ENCODE assay signal across 1 cellular context in the genomic region with DNA sequence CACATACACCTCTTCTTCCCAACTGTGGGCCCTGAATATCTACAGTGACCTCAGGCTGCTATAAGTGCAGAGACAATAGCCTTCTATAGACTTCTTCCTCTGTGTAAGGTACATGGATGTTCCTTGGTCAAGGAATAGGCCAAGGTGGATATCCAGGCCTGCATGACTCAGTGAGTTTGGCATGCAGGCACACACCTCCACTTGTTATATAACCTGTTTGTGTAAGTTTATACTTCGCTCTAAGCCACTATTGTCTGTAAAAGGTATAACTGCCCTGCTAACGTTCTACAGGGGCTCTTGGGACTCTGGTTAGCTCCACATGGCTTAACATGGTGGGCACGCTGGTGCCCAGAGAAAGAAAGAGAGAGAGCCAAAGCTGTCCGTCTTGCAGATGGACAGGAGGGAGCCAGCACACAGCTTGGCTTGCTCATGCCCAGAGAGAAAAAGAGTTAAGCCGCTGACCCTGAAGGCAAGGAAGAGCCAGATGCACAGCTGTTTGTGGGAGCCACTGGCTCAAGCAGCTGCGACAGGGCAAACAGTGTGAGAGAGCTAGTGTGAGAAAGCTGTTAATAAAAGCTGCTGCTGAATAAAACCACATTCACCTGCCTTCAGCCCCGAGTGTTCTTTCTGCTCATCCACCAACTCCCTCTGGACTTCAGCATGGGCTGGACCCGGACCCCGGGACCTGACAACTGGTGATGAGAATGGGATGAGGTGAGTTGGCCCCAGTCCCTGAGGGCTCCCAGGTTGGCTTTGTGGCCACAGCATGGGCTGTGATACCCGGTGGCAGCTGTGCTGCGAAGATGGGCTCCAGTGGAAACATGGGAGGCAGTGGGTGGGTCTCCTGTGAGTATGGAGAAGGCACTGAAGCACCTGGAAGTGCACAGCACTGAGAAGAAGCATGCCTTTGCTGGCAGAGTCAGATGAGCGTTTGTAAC.
TF ChIP-seq lines count a peak whose summit lies in the region.

No MANE protein-coding gene starts in this region.

TF ChIP-seq in HepG2, 621 proteins besides CTCF, POLR2A, EP300 and RAD21:
- TF ChIP-seq ZSCAN31 (CRISPR knock-in tag; IDR thresholded peaks at IDR 0.05; ENCODE audit: low read depth): peak; percentile 90
- TF ChIP-seq, protein P1, sequence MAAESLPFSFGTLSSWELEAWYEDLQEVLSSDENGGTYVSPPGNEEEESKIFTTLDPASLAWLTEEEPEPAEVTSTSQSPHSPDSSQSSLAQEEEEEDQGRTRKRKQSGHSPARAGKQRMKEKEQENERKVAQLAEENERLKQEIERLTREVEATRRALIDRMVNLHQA (CRISPR knock-in tag; IDR thresholded peaks at IDR 0.05): no peak
- no peak for TF ChIP-seq SOX5 (CRISPR knock-in tag; IDR thresholded peaks at IDR 0.05; ENCODE audit: borderline replicate concordance)
- TF ChIP-seq FOSL2 (CRISPR knock-in tag; IDR thresholded peaks at IDR 0.05): peak; percentile 47; the same call in 1 of the 2 replicates
